ENCODE assay signal across 19 cellular contexts in the genomic region with DNA sequence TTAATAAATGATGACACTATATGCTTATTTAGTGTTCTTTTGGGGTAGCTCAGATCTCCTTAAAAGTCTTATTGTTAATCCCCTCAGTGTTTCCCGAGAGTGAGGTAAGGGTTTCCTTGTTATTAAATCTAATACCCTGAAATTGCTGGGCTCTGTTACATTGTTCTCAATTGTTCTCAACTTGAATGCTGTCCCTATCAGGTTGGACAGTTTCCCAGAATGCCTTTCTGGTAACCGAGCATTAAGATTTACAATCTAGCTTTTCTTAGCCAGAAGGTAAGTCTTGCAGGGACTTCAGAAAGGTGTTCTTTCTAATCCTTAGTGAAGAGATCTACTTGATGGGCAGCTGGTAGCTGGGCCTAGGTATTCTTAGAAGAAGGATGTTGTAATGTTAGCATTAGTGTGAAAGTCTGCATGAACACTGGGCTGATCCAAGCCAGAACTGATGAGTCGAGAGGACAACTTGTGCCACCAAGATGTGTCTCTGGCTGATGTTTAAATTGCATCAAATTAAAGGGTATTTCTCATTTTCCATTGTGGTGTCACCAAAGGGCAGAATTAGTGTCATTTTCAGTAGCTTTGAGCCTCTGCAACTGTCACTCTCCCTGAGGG.
DNase-seq lines count a peak whose midpoint lies in the region; ATAC-seq and TF ChIP-seq lines count a peak whose summit lies in the region.
"Had no signal": no experiment of that assay in that cellular context is flagged by ENCODE, and none has a peak within 500 bp of the region (broad histone marks: within the 10 kb centered on the region; RNA-seq: fewer than 3 reads in every experiment).

No MANE protein-coding gene starts in this region.

- TF ChIP-seq CTCF in right atrium auricular region (IDR thresholded peaks at IDR 0.05), result no peak
- TF ChIP-seq CTCF in psoas muscle (IDR thresholded peaks at IDR 0.05), result no peak

- H3K4me3 ChIP-seq in right atrium auricular region, result no peak overlapping the region
- H3K4me3 ChIP-seq in psoas muscle, result no peak overlapping the region
- H3K4me3 ChIP-seq: A549, K562, PC-9, SJCRH30 had no signal

- H3K9me3 ChIP-seq in right atrium auricular region (no peaks in the 10 kb centered on the region), psoas muscle (no peaks in the 10 kb centered on the region)
- H3K9me3 ChIP-seq: A549, SJCRH30 had no signal

- H3K27me3 ChIP-seq in right atrium auricular region (no peaks in the 10 kb centered on the region), psoas muscle (ENCODE audit: insufficient read depth in 3 of 3, low read length in 2 of 3) (no peaks in the 10 kb centered on the region)
- H3K27me3 ChIP-seq: SJCRH30 had no signal

- DNase-seq in Right ventricle myocardium superior (no peak), right atrium auricular region (ENCODE audit: low spot score) (no peak), NCI-H2227 treated with DMSO at 0.1 percent for 48 hours (lab: John Stamatoyannopoulos, UW) (peak; percentile 44), dermis blood vessel endothelial cell (peak; percentile 47), psoas muscle (no peak), SIG-M5 (lab: John Stamatoyannopoulos, UW) (no peak)
- no peak for DNase-seq in activated naive CD4-positive, alpha-beta T cell treated with anti-CD3 and anti-CD28 coated beads, Interleukin-2, amount 50 U/mL, for 72 hours (ENCODE audit: low spot score in 2 of 2)
- DNase-seq: C1 segment of cervical spinal cord; CD8-positive, alpha-beta memory T cell; GOT3; NCI-H1092 treated with DMSO at 0.1 percent for 48 hours; NCI-H2081; NCI-H226; PC-9; SJCRH30 had no signal

- no peak overlapping the region for H3K27ac ChIP-seq in right atrium auricular region
- no peak overlapping the region for H3K27ac ChIP-seq in psoas muscle
- H3K27ac ChIP-seq: A549, PC-9, RWPE1, SJCRH30 had no signal

- H3K4me1 ChIP-seq in right atrium auricular region, result peaks cover 0 to 9% of the 10 kb centered on the region in 2 donors
- peaks cover 4% of the 10 kb centered on the region for H3K4me1 ChIP-seq in psoas muscle
- H3K4me1 ChIP-seq: A549, SJCRH30 had no signal

- intact Hi-C loops in Right ventricle myocardium superior (cut with DNase I) (no loop called here), psoas muscle (cut with DNase I) (no loop called here)

- ATAC-seq in Right ventricle myocardium superior (ENCODE audit: poor library complexity) (peak; percentile 48), psoas muscle (peak in 3 of 4 donors; percentile 45 to 80 (median 80)), GM18502 (IDR thresholded peaks at IDR 0.05; ENCODE audit: poor library complexity, unreplicated experiment) (no peak)
- ATAC-seq in activated naive CD4-positive, alpha-beta T cell treated with anti-CD3 and anti-CD28 coated beads, Interleukin-2, amount 50 U/mL, for 72 hours, result no peak
- ATAC-seq: A549, K562 had no signal

- peak overlapping the region in 1 of 2 donors; percentile 47 for H3K27ac Mint-ChIP-seq in activated naive CD4-positive, alpha-beta T cell treated with anti-CD3 and anti-CD28 coated beads, Interleukin-2, amount 50 U/mL, for 72 hours

- WGBS in psoas muscle, 3 donors, result 28 to 51% (median 38%) methylated on average over 3 of the region's 3 CpGs

- H3K36me3 Mint-ChIP-seq in activated naive CD4-positive, alpha-beta T cell treated with anti-CD3 and anti-CD28 coated beads, Interleukin-2, amount 50 U/mL, for 72 hours, result peaks cover 11 to 31% of the 10 kb centered on the region in 2 donors

- H3K9me3 Mint-ChIP-seq in activated naive CD4-positive, alpha-beta T cell treated with anti-CD3 and anti-CD28 coated beads, Interleukin-2, amount 50 U/mL, for 72 hours, result no peaks in the 10 kb centered on the region
- H3K9me3 Mint-ChIP-seq: CD8-positive, alpha-beta memory T cell had no signal

- H3K36me3 ChIP-seq in right atrium auricular region (no peaks in the 10 kb centered on the region), psoas muscle (ENCODE audit: insufficient read depth in 1 of 2, low read depth in 1 of 2) (no peaks in the 10 kb centered on the region)

Comparison
In these comparisons a context has a peak if more than half of its experiments do, and no peak if none do; other contexts are left out.
1. ATAC-seq: peak in Right ventricle myocardium superior (single experiment) and psoas muscle (3 of 4); none in activated naive CD4-positive, alpha-beta T cell treated with anti-CD3 and anti-CD28 coated beads, Interleukin-2, amount 50 U/mL, for 72 hours (0 of 2) and GM18502 (single experiment).
2. DNase-seq: peak in NCI-H2227 treated with DMSO at 0.1 percent for 48 hours (single experiment) and dermis blood vessel endothelial cell (single experiment); none in Right ventricle myocardium superior (single experiment), right atrium auricular region (single experiment), psoas muscle (0 of 2), activated naive CD4-positive, alpha-beta T cell treated with anti-CD3 and anti-CD28 coated beads, Interleukin-2, amount 50 U/mL, for 72 hours (0 of 2) and SIG-M5 (single experiment).